Comparison of ENCODE assay signal across 8 cellular contexts in the genomic region with DNA sequence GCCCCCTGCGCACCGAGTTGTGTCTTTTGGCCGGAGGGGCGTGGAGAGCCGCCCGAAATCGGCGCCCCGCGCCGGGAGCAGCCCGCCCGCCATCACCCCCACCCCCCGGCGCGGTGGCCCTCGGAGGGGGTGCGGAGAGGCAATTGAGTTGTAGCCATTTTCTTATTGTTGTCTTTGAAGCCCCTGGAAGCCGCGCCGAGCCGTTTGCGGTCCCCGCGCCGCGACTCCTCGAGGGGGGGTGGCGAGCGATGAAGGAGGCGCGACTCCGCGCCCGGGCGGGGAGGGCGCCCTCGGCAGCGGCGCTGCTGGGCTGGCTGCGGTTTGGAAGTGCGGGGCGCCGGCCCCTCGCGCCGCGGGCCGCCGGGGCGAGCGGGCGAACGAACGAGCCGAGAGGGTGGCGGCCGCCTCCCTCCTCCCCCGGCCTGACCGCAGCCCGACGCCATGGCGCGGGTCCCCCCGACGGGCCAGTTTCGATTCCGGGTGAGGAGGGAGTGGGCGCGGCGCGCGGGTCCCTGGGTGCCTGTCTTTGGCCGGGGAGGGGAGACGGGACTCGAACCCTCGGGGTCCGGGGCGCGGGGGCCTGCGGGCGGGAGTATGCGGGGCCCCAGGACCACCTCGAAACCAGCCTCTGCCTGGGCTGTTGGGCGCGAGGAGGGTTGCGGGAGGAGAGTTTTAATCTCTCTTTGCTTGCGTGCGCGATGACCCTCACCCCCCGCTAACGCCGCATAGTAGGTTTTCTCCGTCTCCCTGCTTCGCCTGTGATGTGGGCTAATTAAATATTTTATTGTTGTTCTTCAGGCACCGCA. TPM values are rescaled to one million over a fixed set of nuclear protein-coding genes. Genes with fewer than 3 reads are reported as not detected.
DNase-seq lines count a peak whose midpoint lies in the region; ATAC-seq, FAIRE-seq and TF ChIP-seq lines count a peak whose summit lies in the region.

No MANE protein-coding gene starts in this region.

- 0 out of 6 replicates have a peak, but pooled peaks of 1 of the 2 experiments have one; percentile 1 for ATAC-seq in A549
- no peak; the same call in 2 of the 3 replicates for ATAC-seq in GM23338
- ATAC-seq in right lobe of liver: peak in 1 of 4 donors; percentile 4
- no peak for ATAC-seq in GM21786 (IDR thresholded peaks at IDR 0.05; ENCODE audit: unreplicated experiment)

- peaks cover 49% of the 10 kb centered on the region for H3K79me2 ChIP-seq in GM23338 (replicated peaks; ENCODE audit: insufficient read depth)

- peaks cover 8% of the 10 kb centered on the region; the same call in 2 of the 3 replicates for H3K4me1 ChIP-seq in A549
- peaks cover 17% of the 10 kb centered on the region for H3K4me1 ChIP-seq in GM23338 (ENCODE audit: insufficient read depth)
- peaks cover 0 to 7% (median 0%) of the 10 kb centered on the region in 4 donors for H3K4me1 ChIP-seq in right lobe of liver

- peak overlapping the region; percentile 81 to 92 for H3K27ac ChIP-seq in A549
- no peak overlapping the region for H3K27ac ChIP-seq in GM23338 (ENCODE audit: low read depth)
- peak overlapping the region; percentile 88 to 95 (median 93) for H3K27ac ChIP-seq in right lobe of liver

- H3K27me3 ChIP-seq in GM23338 (ENCODE audit: insufficient read depth): no peaks in the 10 kb centered on the region
- no peaks in the 10 kb centered on the region for H3K27me3 ChIP-seq in right lobe of liver

- TF ChIP-seq POLR2A in A549 (IDR thresholded peaks at IDR 0.05; ENCODE audit: low read length) (no peak), right lobe of liver (IDR thresholded peaks at IDR 0.05) (no peak)

- H2AFZ ChIP-seq in GM23338: no peak overlapping the region

- H3K36me3 ChIP-seq in GM23338 (ENCODE audit: insufficient read depth): no peaks in the 10 kb centered on the region; the same call in none of the 2 replicates
- H3K36me3 ChIP-seq in right lobe of liver: no peaks in the 10 kb centered on the region

- peak overlapping the region; percentile 1; the same call in 1 of the 2 replicates for H3K27ac Mint-ChIP-seq in GM23338

- TF ChIP-seq CTCF in A549 (IDR thresholded peaks at IDR 0.05) (0 out of 3 replicates have a peak, but pooled peaks have one; percentile 21), GM23338 (conservative IDR thresholded peaks at IDR 0.05; ENCODE audit: low read depth in 2 of 2) (no peak; a peak in 1 of 4 replicates), choroid plexus epithelial cell (conservative IDR thresholded peaks at IDR 0.05; ENCODE audit: low read depth, low read length) (no peak), right lobe of liver (IDR thresholded peaks at IDR 0.05) (peak in 1 of 4 donors; percentile 10)

- H3K4me1 Mint-ChIP-seq in GM23338: peaks cover 29% of the 10 kb centered on the region

- peak; percentile 4 to 25 for DNase-seq in A549 (ENCODE audit: low read depth in 1 of 2, low spot score in 1 of 2)
- DNase-seq in GM23338 (ENCODE audit: low spot score): peak; percentile 47
- peak; percentile 65 for DNase-seq in activated CD4-positive, CD25-positive, alpha-beta regulatory T cell treated with anti-CD3 and anti-CD28 coated beads, Interleukin-2, amount 50 U/mL, for 72 hours
- DNase-seq in choroid plexus epithelial cell (ENCODE audit: low read depth): no peak
- DNase-seq in right lobe of liver: peak; percentile 70 to 77 (median 76)
- DNase-seq in stimulated activated CD4-positive, alpha-beta T cell treated with anti-CD3 and anti-CD28 coated beads, TNF-alpha, amount 100 ng/mL, for 4 hours (ENCODE audit: low read depth in 3 of 3): peak; percentile 21 to 35 (median 31)
- DNase-seq in T1000 (lab: John Stamatoyannopoulos, UW): no peak

- H3K36me3 Mint-ChIP-seq in GM23338 (ENCODE audit: low read depth): peaks cover 14% of the 10 kb centered on the region

- peaks cover 10% of the 10 kb centered on the region for H3K27me3 Mint-ChIP-seq in GM23338 (ENCODE audit: insufficient read depth, low read depth, poor library complexity)

- no peak for TF ChIP-seq EP300 in A549 (IDR thresholded peaks at IDR 0.05)

- peaks cover 4% of the 10 kb centered on the region; the same call in 1 of the 2 replicates for H4K20me1 ChIP-seq in GM23338 (replicated peaks; ENCODE audit: insufficient read depth)

- CTCF ChIA-PET in A549 (lab: Yijun Ruan, JAX): interaction anchor here (0.6 to 1.5 kb wide), 4 partner anchors 11 to 443 kb away, joined by 3 read pairs; no protein-coding TSS in a partner anchor

- H3K4me3 Mint-ChIP-seq in GM23338: peak overlapping the region; percentile 88; the same call in 2 of the 3 replicates

- no peak for FAIRE-seq in A549 (lab: Jason Lieb, UNC)

- H3F3A ChIP-seq in GM23338 (replicated peaks; ENCODE audit: low read depth): 0 out of 2 replicates have a peak, but pooled peaks cover 5% of the 10 kb centered on the region

- H3K9me2 ChIP-seq in GM23338 (ENCODE audit: insufficient read depth): no peaks in the 10 kb centered on the region

- H3K4me2 ChIP-seq in A549: peak overlapping the region; percentile 82
- H3K4me2 ChIP-seq in GM23338: peak overlapping the region; percentile 94

- peaks cover 4% of the 10 kb centered on the region; the same call in 1 of the 3 replicates for H3K9me3 Mint-ChIP-seq in GM23338

- intact Hi-C loops in right lobe of liver (cut with DNase I): no loop called here

- H3K9me3 ChIP-seq in A549 (no peaks in the 10 kb centered on the region), right lobe of liver (no peaks in the 10 kb centered on the region)

- under 1% methylated on average over 22 of the region's 96 CpGs for WGBS in A549 (ENCODE audit: missing lambda C conversion rate)
- 0% methylated on average over 10 of the region's 96 CpGs for WGBS in right lobe of liver (ENCODE audit: insufficient coverage, low coverage, low lambda C conversion rate, missing lambda C conversion rate)

- peak overlapping the region; percentile 94 for H3K4me3 ChIP-seq in A549
- peak overlapping the region; percentile 74 for H3K4me3 ChIP-seq in GM23338
- H3K4me3 ChIP-seq in choroid plexus epithelial cell (ENCODE audit: low read depth, low read length): peak overlapping the region; percentile 76
- peak overlapping the region; percentile 72 to 83 (median 82) for H3K4me3 ChIP-seq in right lobe of liver

- no peak; a peak in 1 of 5 replicates for TF ChIP-seq RAD21 in A549 (conservative IDR thresholded peaks at IDR 0.05 in 1 of 2, IDR thresholded peaks at IDR 0.05 in 1 of 2)

- POLR2A ChIA-PET in A549 (lab: Yijun Ruan, JAX): interaction anchor here (1.0 to 1.6 kb wide), 5 partner anchors 92 to 1276 kb away, joined by 3 to 14 read pairs (median 3); partner anchors contain the start of gene PSAT1

TF ChIP-seq in A549, 52 proteins besides CTCF, POLR2A, EP300 and RAD21:
- no peak for TF ChIP-seq TFCP2L1 (CRISPR knock-in tag; IDR thresholded peaks at IDR 0.05)
- peak; percentile 8; the same call in 1 of the 3 replicates for TF ChIP-seq SMC3 (IDR thresholded peaks at IDR 0.05)
- TF ChIP-seq CBX8 (IDR thresholded peaks at IDR 0.05): no peak
- no peak for TF ChIP-seq KDM1A (IDR thresholded peaks at IDR 0.05; ENCODE audit: low read depth)
- TF ChIP-seq PHF8 (IDR thresholded peaks at IDR 0.05; ENCODE audit: borderline replicate concordance, low read depth): 0 out of 2 replicates have a peak, but pooled peaks have one; percentile 19

TF ChIP-seq in GM23338, 12 proteins besides CTCF, POLR2A, EP300 and RAD21 (continues in another document):
- no peak for TF ChIP-seq ZNF114 (CRISPR knock-in tag; IDR thresholded peaks at IDR 0.05)
- TF ChIP-seq EZH2phosphoT487 (IDR thresholded peaks at IDR 0.05; ENCODE audit: unreplicated experiment): no peak
- no peak for TF ChIP-seq REST (IDR thresholded peaks at IDR 0.05; ENCODE audit: unreplicated experiment)
- TF ChIP-seq EZH2 (IDR thresholded peaks at IDR 0.05; ENCODE audit: low read depth, unreplicated experiment): no peak
- no peak for TF ChIP-seq CREB1 (CRISPR knock-in tag; IDR thresholded peaks at IDR 0.05; ENCODE audit: low read depth)
- TF ChIP-seq JUNB (IDR thresholded peaks at IDR 0.05; ENCODE audit: unreplicated experiment): no peak
- TF ChIP-seq STAT1 (IDR thresholded peaks at IDR 0.05; ENCODE audit: unreplicated experiment): no peak

RNA-seq across cellular contexts. Expression of gene TLE4, which starts 1.3 kb away (rescaled TPM):
- polyA plus RNA-seq in A549 (2011; rRNA removed) (18.3 and 23.1 TPM in 2 replicates), A549 (2017; fragmentation: RNase III; extraction: RNeasy Plus Mini Kit Qiagen cat#74134 plus additional on column Dnase treatment) (14.3 to 16.7 TPM (median 16.1 TPM) in 3 replicates), GM23338 (2016; fragmentation: Nextera tagmentation; extraction: Ambion mirVana) (69.5 and 72.9 TPM in 2 replicates)
- polyA plus RNA-seq in A549 (2012; cell fraction: cytosol; rRNA removed): 17.4 and 19.6 TPM in 2 replicates
- 29.3 and 31.3 TPM in 2 replicates for polyA plus RNA-seq in A549 (2012; cell fraction: nucleus; rRNA removed)
- 41.0 and 41.8 TPM in 2 replicates for polyA minus RNA-seq in A549 (2011; rRNA and poly(A)+ RNA removed)
- total RNA-seq in GM23338 (2014; rRNA removed; shearing (Covaris generic)): 43.9 and 45.8 TPM in 2 replicates
- total RNA-seq in right lobe of liver: 1 to 10 TPM; 2.9 to 8.3 (median 5.7) TPM

Comparison
In these comparisons a context has a peak if more than half of its experiments do, and no peak if none do; other contexts are left out.
1. DNase-seq: peak in A549 (2 of 2), GM23338 (single experiment), activated CD4-positive, CD25-positive, alpha-beta regulatory T cell treated with anti-CD3 and anti-CD28 coated beads, Interleukin-2, amount 50 U/mL, for 72 hours (single experiment), right lobe of liver (3 of 3) and stimulated activated CD4-positive, alpha-beta T cell treated with anti-CD3 and anti-CD28 coated beads, TNF-alpha, amount 100 ng/mL, for 4 hours (3 of 3); none in choroid plexus epithelial cell (single experiment) and T1000 (single experiment).
2. Peak in every context shown above with its lines, with median percentiles within 50 percentile points of each other: H3K4me3 ChIP-seq.